1 cellular context compared by ENCODE assay signal in the genomic region with DNA sequence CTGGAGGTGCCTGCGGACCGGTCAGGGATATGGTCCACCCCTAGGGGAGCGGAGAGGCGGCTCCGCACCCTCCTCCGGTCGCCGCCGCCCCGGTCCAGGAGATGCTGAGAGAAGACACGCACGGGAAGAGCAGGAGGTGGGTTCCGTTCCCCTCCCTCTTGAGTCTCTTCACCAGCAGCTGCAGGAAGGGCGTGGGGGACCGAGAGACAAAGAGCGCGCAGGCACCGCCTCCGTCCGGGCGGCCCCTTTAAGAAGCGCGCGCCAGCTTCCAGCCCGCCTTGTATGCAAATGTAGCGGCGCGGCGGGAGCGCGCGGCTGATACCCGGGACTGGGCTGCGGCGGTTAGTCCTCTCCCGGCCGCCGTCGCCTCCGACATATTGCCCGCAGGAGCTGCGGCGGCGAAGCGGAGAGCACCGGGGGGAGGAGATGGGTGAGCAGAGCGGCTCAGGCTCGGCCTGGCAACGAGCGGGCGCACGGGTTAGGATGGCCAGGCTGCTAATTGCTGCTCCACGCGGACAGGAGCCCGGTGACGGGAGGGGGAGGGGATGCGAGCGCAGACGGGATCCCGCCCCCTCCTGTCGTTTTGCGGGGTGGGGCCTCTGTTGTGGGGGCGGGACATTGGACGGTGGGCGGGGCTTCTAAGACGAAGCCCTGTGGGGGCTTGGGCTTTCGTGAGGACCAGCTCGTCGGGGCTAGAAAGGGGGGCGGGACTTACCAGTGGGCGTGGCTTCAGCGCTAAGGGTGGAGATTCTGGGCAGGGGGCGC.
TF ChIP-seq lines count a peak whose summit lies in the region.

A gene (plus strand): TSS at position 318 of the 765 bp plus-strand sequence. CDS start 109 bp downstream, at position 427.

TF ChIP-seq in HEK293, 187 proteins besides CTCF, POLR2A, EP300 and RAD21 (continued from another document):
- TF ChIP-seq, protein P1, sequence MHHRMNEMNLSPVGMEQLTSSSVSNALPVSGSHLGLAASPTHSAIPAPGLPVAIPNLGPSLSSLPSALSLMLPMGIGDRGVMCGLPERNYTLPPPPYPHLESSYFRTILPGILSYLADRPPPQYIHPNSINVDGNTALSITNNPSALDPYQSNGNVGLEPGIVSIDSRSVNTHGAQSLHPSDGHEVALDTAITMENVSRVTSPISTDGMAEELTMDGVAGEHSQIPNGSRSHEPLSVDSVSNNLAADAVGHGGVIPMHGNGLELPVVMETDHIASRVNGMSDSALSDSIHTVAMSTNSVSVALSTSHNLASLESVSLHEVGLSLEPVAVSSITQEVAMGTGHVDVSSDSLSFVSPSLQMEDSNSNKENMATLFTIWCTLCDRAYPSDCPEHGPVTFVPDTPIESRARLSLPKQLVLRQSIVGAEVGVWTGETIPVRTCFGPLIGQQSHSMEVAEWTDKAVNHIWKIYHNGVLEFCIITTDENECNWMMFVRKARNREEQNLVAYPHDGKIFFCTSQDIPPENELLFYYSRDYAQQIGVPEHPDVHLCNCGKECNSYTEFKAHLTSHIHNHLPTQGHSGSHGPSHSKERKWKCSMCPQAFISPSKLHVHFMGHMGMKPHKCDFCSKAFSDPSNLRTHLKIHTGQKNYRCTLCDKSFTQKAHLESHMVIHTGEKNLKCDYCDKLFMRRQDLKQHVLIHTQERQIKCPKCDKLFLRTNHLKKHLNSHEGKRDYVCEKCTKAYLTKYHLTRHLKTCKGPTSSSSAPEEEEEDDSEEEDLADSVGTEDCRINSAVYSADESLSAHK (tag by site-specific recombination; IDR thresholded peaks at IDR 0.05) = no peak
- TF ChIP-seq ZBTB17 (tag by site-specific recombination; IDR thresholded peaks at IDR 0.05) (peak; percentile 87), ZNF311 (tag by site-specific recombination; IDR thresholded peaks at IDR 0.05; ENCODE audit: borderline replicate concordance) (no peak), ZFP41 (tag by site-specific recombination; IDR thresholded peaks at IDR 0.05; ENCODE audit: borderline replicate concordance) (no peak), ZSCAN30 (tag by site-specific recombination; IDR thresholded peaks at IDR 0.05) (peak; percentile 85), ZNF561 (tag by site-specific recombination; IDR thresholded peaks at IDR 0.05; ENCODE audit: borderline replicate concordance) (peak; percentile 60; the same call in 1 of the 2 replicates), ZNF37A (tag by site-specific recombination; IDR thresholded peaks at IDR 0.05) (no peak), ZNF2 (tag by site-specific recombination; IDR thresholded peaks at IDR 0.05) (peak; percentile 91), ZNF623 (tag by site-specific recombination; IDR thresholded peaks at IDR 0.05) (no peak), ZNF624 (tag by site-specific recombination; IDR thresholded peaks at IDR 0.05) (no peak), ZNF416 (tag by site-specific recombination; IDR thresholded peaks at IDR 0.05) (no peak), ZNF366 (tag by site-specific recombination; conservative IDR thresholded peaks at IDR 0.05) (peak; percentile 83; the same call in 1 of the 2 replicates), ZNF10 (tag by site-specific recombination; IDR thresholded peaks at IDR 0.05) (peak; percentile 66; the same call in 1 of the 2 replicates), KLF10 (tag by site-specific recombination; IDR thresholded peaks at IDR 0.05) (peak; percentile 52; the same call in 1 of the 2 replicates), ZNF184 (tag by site-specific recombination; IDR thresholded peaks at IDR 0.05) (no peak), KLF8 (tag by site-specific recombination; IDR thresholded peaks at IDR 0.05) (peak; percentile 69), ZNF621 (tag by site-specific recombination; IDR thresholded peaks at IDR 0.05) (no peak), ZNF292 (tag by site-specific recombination; IDR thresholded peaks at IDR 0.05; ENCODE audit: borderline replicate concordance, low read depth) (no peak), ZNF629 (tag by site-specific recombination; IDR thresholded peaks at IDR 0.05) (peak; percentile 65; the same call in 1 of the 2 replicates), KLF1 (tag by site-specific recombination; IDR thresholded peaks at IDR 0.05) (peak; percentile 83), ZNF391 (tag by site-specific recombination; IDR thresholded peaks at IDR 0.05; ENCODE audit: borderline replicate concordance, low read depth) (peak; percentile 45; the same call in 1 of the 2 replicates), KLF9 (tag by site-specific recombination; IDR thresholded peaks at IDR 0.05; ENCODE audit: low read depth) (peak; percentile 92), ZFHX2 (tag by site-specific recombination; conservative IDR thresholded peaks at IDR 0.05) (no peak), ZNF596 (tag by site-specific recombination; IDR thresholded peaks at IDR 0.05) (no peak), SP3 (tag by site-specific recombination; IDR thresholded peaks at IDR 0.05) (peak; percentile 94), ZFP69B (tag by site-specific recombination; IDR thresholded peaks at IDR 0.05) (peak; percentile 97), ZNF239 (tag by site-specific recombination; IDR thresholded peaks at IDR 0.05) (0 out of 2 replicates have a peak, but pooled peaks have one; percentile 16), ZNF600 (tag by site-specific recombination; IDR thresholded peaks at IDR 0.05) (peak; percentile 90), ZNF140 (tag by site-specific recombination; IDR thresholded peaks at IDR 0.05) (no peak)
- TF ChIP-seq, protein P2, sequence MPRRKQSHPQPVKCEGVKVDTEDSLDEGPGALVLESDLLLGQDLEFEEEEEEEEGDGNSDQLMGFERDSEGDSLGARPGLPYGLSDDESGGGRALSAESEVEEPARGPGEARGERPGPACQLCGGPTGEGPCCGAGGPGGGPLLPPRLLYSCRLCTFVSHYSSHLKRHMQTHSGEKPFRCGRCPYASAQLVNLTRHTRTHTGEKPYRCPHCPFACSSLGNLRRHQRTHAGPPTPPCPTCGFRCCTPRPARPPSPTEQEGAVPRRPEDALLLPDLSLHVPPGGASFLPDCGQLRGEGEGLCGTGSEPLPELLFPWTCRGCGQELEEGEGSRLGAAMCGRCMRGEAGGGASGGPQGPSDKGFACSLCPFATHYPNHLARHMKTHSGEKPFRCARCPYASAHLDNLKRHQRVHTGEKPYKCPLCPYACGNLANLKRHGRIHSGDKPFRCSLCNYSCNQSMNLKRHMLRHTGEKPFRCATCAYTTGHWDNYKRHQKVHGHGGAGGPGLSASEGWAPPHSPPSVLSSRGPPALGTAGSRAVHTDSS (tag by site-specific recombination; IDR thresholded peaks at IDR 0.05) = no peak
- TF ChIP-seq, protein P3, sequence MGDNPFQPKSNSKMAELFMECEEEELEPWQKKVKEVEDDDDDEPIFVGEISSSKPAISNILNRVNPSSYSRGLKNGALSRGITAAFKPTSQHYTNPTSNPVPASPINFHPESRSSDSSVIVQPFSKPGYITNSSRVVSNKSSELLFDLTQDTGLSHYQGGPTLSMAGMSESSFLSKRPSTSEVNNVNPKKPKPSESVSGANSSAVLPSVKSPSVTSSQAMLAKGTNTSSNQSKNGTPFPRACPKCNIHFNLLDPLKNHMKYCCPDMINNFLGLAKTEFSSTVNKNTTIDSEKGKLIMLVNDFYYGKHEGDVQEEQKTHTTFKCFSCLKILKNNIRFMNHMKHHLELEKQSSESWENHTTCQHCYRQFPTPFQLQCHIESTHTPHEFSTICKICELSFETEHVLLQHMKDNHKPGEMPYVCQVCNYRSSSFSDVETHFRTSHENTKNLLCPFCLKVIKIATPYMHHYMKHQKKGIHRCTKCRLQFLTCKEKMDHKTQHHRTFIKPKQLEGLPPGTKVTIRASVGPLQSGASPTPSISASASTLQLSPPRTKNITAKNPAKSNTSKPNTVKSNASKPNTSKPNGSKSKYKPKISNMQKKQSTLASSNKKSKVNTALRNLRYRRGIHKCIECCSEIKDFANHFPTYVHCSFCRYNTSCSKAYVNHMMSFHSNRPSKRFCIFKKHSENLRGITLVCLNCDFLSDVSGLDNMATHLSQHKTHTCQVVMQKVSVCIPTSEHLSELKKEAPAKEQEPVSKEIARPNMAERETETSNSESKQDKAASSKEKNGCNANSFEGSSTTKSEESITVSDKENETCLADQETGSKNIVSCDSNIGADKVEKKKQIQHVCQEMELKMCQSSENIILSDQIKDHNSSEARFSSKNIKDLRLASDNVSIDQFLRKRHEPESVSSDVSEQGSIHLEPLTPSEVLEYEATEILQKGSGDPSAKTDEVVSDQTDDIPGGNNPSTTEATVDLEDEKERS (tag by site-specific recombination; IDR thresholded peaks at IDR 0.05) = no peak
- TF ChIP-seq, protein P4, sequence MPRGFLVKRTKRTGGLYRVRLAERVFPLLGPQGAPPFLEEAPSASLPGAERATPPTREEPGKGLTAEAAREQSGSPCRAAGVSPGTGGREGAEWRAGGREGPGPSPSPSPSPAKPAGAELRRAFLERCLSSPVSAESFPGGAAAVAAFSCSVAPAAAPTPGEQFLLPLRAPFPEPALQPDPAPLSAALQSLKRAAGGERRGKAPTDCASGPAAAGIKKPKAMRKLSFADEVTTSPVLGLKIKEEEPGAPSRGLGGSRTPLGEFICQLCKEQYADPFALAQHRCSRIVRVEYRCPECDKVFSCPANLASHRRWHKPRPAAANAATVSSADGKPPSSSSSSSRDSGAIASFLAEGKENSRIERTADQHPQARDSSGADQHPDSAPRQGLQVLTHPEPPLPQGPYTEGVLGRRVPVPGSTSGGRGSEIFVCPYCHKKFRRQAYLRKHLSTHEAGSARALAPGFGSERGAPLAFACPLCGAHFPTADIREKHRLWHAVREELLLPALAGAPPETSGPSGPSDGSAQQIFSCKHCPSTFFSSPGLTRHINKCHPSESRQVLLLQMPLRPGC (tag by site-specific recombination; IDR thresholded peaks at IDR 0.05) = peak; percentile 32; the same call in 1 of the 2 replicates
- TF ChIP-seq, protein P5, sequence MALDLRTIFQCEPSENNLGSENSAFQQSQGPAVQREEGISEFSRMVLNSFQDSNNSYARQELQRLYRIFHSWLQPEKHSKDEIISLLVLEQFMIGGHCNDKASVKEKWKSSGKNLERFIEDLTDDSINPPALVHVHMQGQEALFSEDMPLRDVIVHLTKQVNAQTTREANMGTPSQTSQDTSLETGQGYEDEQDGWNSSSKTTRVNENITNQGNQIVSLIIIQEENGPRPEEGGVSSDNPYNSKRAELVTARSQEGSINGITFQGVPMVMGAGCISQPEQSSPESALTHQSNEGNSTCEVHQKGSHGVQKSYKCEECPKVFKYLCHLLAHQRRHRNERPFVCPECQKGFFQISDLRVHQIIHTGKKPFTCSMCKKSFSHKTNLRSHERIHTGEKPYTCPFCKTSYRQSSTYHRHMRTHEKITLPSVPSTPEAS (tag by site-specific recombination; IDR thresholded peaks at IDR 0.05) = peak; percentile 7; the same call in 1 of the 2 replicates
- TF ChIP-seq, protein P6, sequence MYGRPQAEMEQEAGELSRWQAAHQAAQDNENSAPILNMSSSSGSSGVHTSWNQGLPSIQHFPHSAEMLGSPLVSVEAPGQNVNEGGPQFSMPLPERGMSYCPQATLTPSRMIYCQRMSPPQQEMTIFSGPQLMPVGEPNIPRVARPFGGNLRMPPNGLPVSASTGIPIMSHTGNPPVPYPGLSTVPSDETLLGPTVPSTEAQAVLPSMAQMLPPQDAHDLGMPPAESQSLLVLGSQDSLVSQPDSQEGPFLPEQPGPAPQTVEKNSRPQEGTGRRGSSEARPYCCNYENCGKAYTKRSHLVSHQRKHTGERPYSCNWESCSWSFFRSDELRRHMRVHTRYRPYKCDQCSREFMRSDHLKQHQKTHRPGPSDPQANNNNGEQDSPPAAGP (tag by site-specific recombination; IDR thresholded peaks at IDR 0.05) = peak; percentile 95
- TF ChIP-seq, protein P7, sequence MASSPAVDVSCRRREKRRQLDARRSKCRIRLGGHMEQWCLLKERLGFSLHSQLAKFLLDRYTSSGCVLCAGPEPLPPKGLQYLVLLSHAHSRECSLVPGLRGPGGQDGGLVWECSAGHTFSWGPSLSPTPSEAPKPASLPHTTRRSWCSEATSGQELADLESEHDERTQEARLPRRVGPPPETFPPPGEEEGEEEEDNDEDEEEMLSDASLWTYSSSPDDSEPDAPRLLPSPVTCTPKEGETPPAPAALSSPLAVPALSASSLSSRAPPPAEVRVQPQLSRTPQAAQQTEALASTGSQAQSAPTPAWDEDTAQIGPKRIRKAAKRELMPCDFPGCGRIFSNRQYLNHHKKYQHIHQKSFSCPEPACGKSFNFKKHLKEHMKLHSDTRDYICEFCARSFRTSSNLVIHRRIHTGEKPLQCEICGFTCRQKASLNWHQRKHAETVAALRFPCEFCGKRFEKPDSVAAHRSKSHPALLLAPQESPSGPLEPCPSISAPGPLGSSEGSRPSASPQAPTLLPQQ (tag by site-specific recombination; IDR thresholded peaks at IDR 0.05) = peak; percentile 99
- TF ChIP-seq, protein P8, sequence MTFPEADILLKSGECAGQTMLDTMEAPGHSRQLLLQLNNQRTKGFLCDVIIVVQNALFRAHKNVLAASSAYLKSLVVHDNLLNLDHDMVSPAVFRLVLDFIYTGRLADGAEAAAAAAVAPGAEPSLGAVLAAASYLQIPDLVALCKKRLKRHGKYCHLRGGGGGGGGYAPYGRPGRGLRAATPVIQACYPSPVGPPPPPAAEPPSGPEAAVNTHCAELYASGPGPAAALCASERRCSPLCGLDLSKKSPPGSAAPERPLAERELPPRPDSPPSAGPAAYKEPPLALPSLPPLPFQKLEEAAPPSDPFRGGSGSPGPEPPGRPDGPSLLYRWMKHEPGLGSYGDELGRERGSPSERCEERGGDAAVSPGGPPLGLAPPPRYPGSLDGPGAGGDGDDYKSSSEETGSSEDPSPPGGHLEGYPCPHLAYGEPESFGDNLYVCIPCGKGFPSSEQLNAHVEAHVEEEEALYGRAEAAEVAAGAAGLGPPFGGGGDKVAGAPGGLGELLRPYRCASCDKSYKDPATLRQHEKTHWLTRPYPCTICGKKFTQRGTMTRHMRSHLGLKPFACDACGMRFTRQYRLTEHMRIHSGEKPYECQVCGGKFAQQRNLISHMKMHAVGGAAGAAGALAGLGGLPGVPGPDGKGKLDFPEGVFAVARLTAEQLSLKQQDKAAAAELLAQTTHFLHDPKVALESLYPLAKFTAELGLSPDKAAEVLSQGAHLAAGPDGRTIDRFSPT (tag by site-specific recombination; IDR thresholded peaks at IDR 0.05) = 0 out of 2 replicates have a peak, but pooled peaks have one; percentile 53
